In the genomic region with DNA sequence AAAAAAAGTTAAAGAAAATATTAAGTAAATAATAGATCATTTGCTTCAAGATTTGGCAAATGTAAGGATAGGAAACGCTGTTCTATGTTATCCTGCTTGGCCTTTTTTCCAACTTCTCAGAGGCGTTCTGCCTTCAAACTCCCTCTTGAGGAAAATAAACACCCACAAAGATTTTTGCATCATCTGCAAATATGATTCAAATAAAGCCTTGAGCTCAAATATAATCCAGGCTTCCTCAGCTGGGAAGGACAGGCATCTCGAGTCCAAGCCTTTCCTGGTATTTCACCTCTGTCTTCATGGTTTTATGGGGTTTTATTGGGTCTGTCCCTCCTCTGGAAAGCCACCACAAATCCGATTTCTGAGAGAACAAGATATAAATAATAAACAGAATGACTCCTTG, we compare ENCODE assay signal across 21 cellular contexts.
"Had no signal": no experiment of that assay in that cellular context is flagged by ENCODE, and none has a peak within 500 bp of the region (broad histone marks: within the 10 kb centered on the region; RNA-seq: fewer than 3 reads in every experiment).

No MANE protein-coding gene starts in this region.

- H3K36me3 ChIP-seq: esophagus squamous epithelium, pancreas, sigmoid colon, spleen, thyroid gland had no signal

- H3K27ac Mint-ChIP-seq: activated CD4-positive, alpha-beta memory T cell treated with anti-CD3 and anti-CD28 coated beads, Interleukin-2, amount 10 ng/mL, durations not matched to agents 7 days and 5 days; activated CD8-positive, alpha-beta memory T cell treated with anti-CD3 and anti-CD28 coated beads, Interleukin-2, amount 10 ng/mL, durations not matched to agents 7 days and 5 days; activated naive CD4-positive, alpha-beta T cell treated with anti-CD3 and anti-CD28 coated beads, Interleukin-2, amount 10 ng/mL, durations not matched to agents 7 days and 5 days; activated naive CD8-positive, alpha-beta T cell treated with anti-CD3 and anti-CD28 coated beads, Interleukin-2, amount 50 U/mL, for 24 hours; activated T-helper 17 cell treated with anti-CD3 and anti-CD28 coated beads, Interleukin-2, amount 50 U/mL, for 72 hours; stimulated activated naive B cell treated with anti-CD40 and anti-IgM and Interleukin-4, amounts not matched to agents 10 μg/mL and 1 μg/mL and 100 μg/mL, for 72 hours had no signal

- ATAC-seq: activated CD8-positive, alpha-beta memory T cell treated with anti-CD3 and anti-CD28 coated beads, Interleukin-2, amount 10 ng/mL, durations not matched to agents 7 days and 5 days; activated naive CD8-positive, alpha-beta T cell treated with anti-CD3 and anti-CD28 coated beads, Interleukin-2, amount 50 U/mL, for 24 hours; activated T-helper 17 cell treated with anti-CD3 and anti-CD28 coated beads, Interleukin-2, amount 50 U/mL, for 72 hours; left ventricle myocardium superior; naive thymus-derived CD8-positive, alpha-beta T cell; pancreas; stimulated activated naive B cell treated with anti-CD40 and anti-IgM and Interleukin-4, amounts not matched to agents 10 μg/mL and 1 μg/mL and 100 μg/mL, for 72 hours had no signal

- H3K4me3 ChIP-seq: esophagus squamous epithelium, pancreas, sigmoid colon, spleen, thyroid gland had no signal

- H3K9me3 ChIP-seq: esophagus squamous epithelium, pancreas, sigmoid colon, spleen, thyroid gland had no signal

- H3K9me3 Mint-ChIP-seq: activated CD4-positive, alpha-beta memory T cell treated with anti-CD3 and anti-CD28 coated beads, Interleukin-2, amount 10 ng/mL, durations not matched to agents 7 days and 5 days; activated naive CD4-positive, alpha-beta T cell treated with anti-CD3 and anti-CD28 coated beads, Interleukin-2, amount 10 ng/mL, durations not matched to agents 7 days and 5 days; activated naive CD8-positive, alpha-beta T cell treated with anti-CD3 and anti-CD28 coated beads, Interleukin-2, amount 50 U/mL, for 24 hours; activated T-helper 17 cell treated with anti-CD3 and anti-CD28 coated beads, Interleukin-2, amount 50 U/mL, for 72 hours; naive thymus-derived CD8-positive, alpha-beta T cell had no signal

- H3K27me3 ChIP-seq: esophagus squamous epithelium, pancreas, sigmoid colon, thyroid gland had no signal

- H3K27me3 Mint-ChIP-seq: activated CD4-positive, alpha-beta memory T cell treated with anti-CD3 and anti-CD28 coated beads, Interleukin-2, amount 10 ng/mL, durations not matched to agents 7 days and 5 days had no signal

- H3K4me3 Mint-ChIP-seq: activated CD4-positive, alpha-beta memory T cell treated with anti-CD3 and anti-CD28 coated beads, Interleukin-2, amount 10 ng/mL, durations not matched to agents 7 days and 5 days; activated CD8-positive, alpha-beta memory T cell treated with anti-CD3 and anti-CD28 coated beads, Interleukin-2, amount 10 ng/mL, durations not matched to agents 7 days and 5 days; activated naive CD4-positive, alpha-beta T cell treated with anti-CD3 and anti-CD28 coated beads, Interleukin-2, amount 10 ng/mL, durations not matched to agents 7 days and 5 days; activated naive CD8-positive, alpha-beta T cell treated with anti-CD3 and anti-CD28 coated beads, Interleukin-2, amount 50 U/mL, for 24 hours; activated T-helper 17 cell treated with anti-CD3 and anti-CD28 coated beads, Interleukin-2, amount 50 U/mL, for 72 hours; naive thymus-derived CD8-positive, alpha-beta T cell; stimulated activated naive B cell treated with anti-CD40 and anti-IgM and Interleukin-4, amounts not matched to agents 10 μg/mL and 1 μg/mL and 100 μg/mL, for 72 hours had no signal

- DNase-seq: activated CD4-positive, alpha-beta memory T cell treated with anti-CD3 and anti-CD28 coated beads, Interleukin-2, amount 10 ng/mL, durations not matched to agents 7 days and 5 days; activated CD4-positive, alpha-beta T cell treated with anti-CD3 and anti-CD28 coated beads for 48 hours; activated CD4-positive, CD25-positive, alpha-beta regulatory T cell; activated CD8-positive, alpha-beta memory T cell treated with anti-CD3 and anti-CD28 coated beads, Interleukin-2, amount 10 ng/mL, durations not matched to agents 7 days and 5 days; activated naive CD4-positive, alpha-beta T cell treated with anti-CD3 and anti-CD28 coated beads, Interleukin-2, amount 10 ng/mL, durations not matched to agents 7 days and 5 days; activated naive CD8-positive, alpha-beta T cell treated with anti-CD3 and anti-CD28 coated beads, Interleukin-2, amount 50 U/mL, for 24 hours; cerebellar nuclear complex; effector memory CD4-positive, alpha-beta T cell; esophagus squamous epithelium; foreskin melanocyte; mesendoderm; naive thymus-derived CD8-positive, alpha-beta T cell; pancreas; sigmoid colon; spleen; stimulated activated naive B cell treated with anti-CD40 and anti-IgM and Interleukin-4, amounts not matched to agents 10 μg/mL and 1 μg/mL and 100 μg/mL, for 72 hours; T-helper 1 cell; T1000; thyroid gland had no signal

- H3K36me3 Mint-ChIP-seq: activated CD8-positive, alpha-beta memory T cell treated with anti-CD3 and anti-CD28 coated beads, Interleukin-2, amount 10 ng/mL, durations not matched to agents 7 days and 5 days; activated naive CD4-positive, alpha-beta T cell treated with anti-CD3 and anti-CD28 coated beads, Interleukin-2, amount 10 ng/mL, durations not matched to agents 7 days and 5 days; naive thymus-derived CD8-positive, alpha-beta T cell had no signal

- H3K27ac ChIP-seq: pancreas, spleen, thyroid gland had no signal
